In the genomic region with DNA sequence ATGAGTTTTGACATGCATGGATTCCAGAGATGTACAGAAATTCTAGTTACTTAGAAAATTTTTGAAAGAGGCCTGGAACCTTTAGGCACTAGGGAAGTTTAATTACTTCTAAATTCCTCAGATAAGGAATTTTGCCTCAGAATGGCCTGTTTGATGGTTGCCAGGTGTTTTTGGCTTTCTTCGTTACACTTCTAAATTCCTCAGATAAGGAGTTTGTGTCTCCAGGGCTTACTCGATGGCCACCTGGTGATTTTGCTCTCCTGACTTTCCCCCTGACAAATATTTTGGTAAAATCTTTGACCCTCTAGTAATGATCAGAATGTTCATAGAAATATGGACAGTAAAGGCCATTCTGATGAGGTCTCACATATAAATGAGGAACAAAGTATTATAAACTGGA, we compare ENCODE assay signal across 25 cellular contexts.
DNase-seq lines count a peak whose midpoint lies in the region; ATAC-seq and TF ChIP-seq lines count a peak whose summit lies in the region.
"Had no signal": no experiment of that assay in that cellular context is flagged by ENCODE, and none has a peak within 500 bp of the region (broad histone marks: within the 10 kb centered on the region; RNA-seq: fewer than 3 reads in every experiment).

No MANE protein-coding gene starts in this region.

- H3K36me3 ChIP-seq in Caco-2 (ENCODE audit: control insufficient read depth, insufficient read depth, low read length) (no peaks in the 10 kb centered on the region), HUES64 (ENCODE audit: insufficient read depth, low read length) (no peaks in the 10 kb centered on the region)
- H3K36me3 ChIP-seq: BE2C had no signal

- peak overlapping the region; percentile 60; the same call in 1 of the 2 replicates for H3K27ac ChIP-seq in HUES64 (ENCODE audit: low read depth, low read length)

- H3K9me3 Mint-ChIP-seq in Caco-2 (ENCODE audit: unreplicated experiment) (no peaks in the 10 kb centered on the region), mesothelial cell of epicardium (peaks cover 17% of the 10 kb centered on the region)
- H3K9me3 Mint-ChIP-seq: CD8-positive, alpha-beta memory T cell had no signal

- TF ChIP-seq CTCF in Caco-2 (IDR thresholded peaks at IDR 0.05; ENCODE audit: insufficient read depth in 1 of 2, low read depth in 1 of 2, low read length in 1 of 2, severe bottlenecking in 1 of 2, unreplicated experiment in 1 of 2): no peak
- no peak for TF ChIP-seq CTCF in choroid plexus epithelial cell (conservative IDR thresholded peaks at IDR 0.05; ENCODE audit: low read depth, low read length)
- TF ChIP-seq CTCF in mesothelial cell of epicardium (IDR thresholded peaks at IDR 0.05; ENCODE audit: unreplicated experiment): no peak

- H3K27me3 ChIP-seq in Caco-2 (replicated peaks; ENCODE audit: control insufficient read depth, insufficient read depth, low read length) (no peaks in the 10 kb centered on the region), HUES64 (ENCODE audit: insufficient read depth, low read length) (no peaks in the 10 kb centered on the region)
- H3K27me3 ChIP-seq: BE2C had no signal

- H3K9ac ChIP-seq in HUES64 (ENCODE audit: low read depth, low read length): no peak overlapping the region

- CTCF ChIA-PET in Caco-2 (lab: Charles Lee): no interaction called here

- H3K27me3 Mint-ChIP-seq in Caco-2 (ENCODE audit: insufficient read depth, unreplicated experiment) (no peaks in the 10 kb centered on the region), mesothelial cell of epicardium (ENCODE audit: low read depth) (no peaks in the 10 kb centered on the region)

- peaks cover 11% of the 10 kb centered on the region for H3K4me1 Mint-ChIP-seq in Caco-2 (ENCODE audit: low read depth, unreplicated experiment)
- peaks cover 9% of the 10 kb centered on the region for H3K4me1 Mint-ChIP-seq in mesothelial cell of epicardium
- H3K4me1 Mint-ChIP-seq: CD14-positive monocyte; CD8-positive, alpha-beta memory T cell had no signal

- H3K4me3 ChIP-seq in Caco-2 (ENCODE audit: low read depth, low read length) (no peak overlapping the region), HUES64 (ENCODE audit: low read length) (no peak overlapping the region), choroid plexus epithelial cell (ENCODE audit: low read depth, low read length) (no peak overlapping the region)

- DNase-seq in Caco-2: peak; percentile 39 to 46
- DNase-seq in choroid plexus epithelial cell (ENCODE audit: low read depth): peak; percentile 44
- no peak for DNase-seq in mesothelial cell of epicardium (ENCODE audit: low spot score in 2 of 2, unreplicated experiment in 2 of 2)
- DNase-seq in superior temporal gyrus (ENCODE audit: extremely low spot score): no peak
- DNase-seq: 8988T; ACHN; BE2C; Calu3; CD8-positive, alpha-beta memory T cell; DMS79 treated with DMSO at 0.1 percent for 48 hours; IMR-90; KG1; NCI-H1048; NCI-H1417; NCI-H1694; NCI-H2029 treated with DMSO at 0.1 percent for 48 hours; NCI-H526 treated with DMSO at 0.1 percent for 48 hours; SHP77 treated with DMSO at 0.1 percent for 48 hours had no signal

- intact Hi-C loops in Caco-2 (cut with micrococcal nuclease; ENCODE audit: unreplicated experiment): loop anchor here (1.0 to 5.0 kb wide), 2 partner anchors 9 to 78 kb away; no protein-coding TSS in a partner anchor

- H3K27ac Mint-ChIP-seq in Caco-2 (ENCODE audit: unreplicated experiment) (peak overlapping the region; percentile 89), mesothelial cell of epicardium (peak overlapping the region; percentile 76)
- H3K27ac Mint-ChIP-seq: CD14-positive monocyte; CD8-positive, alpha-beta memory T cell had no signal

- peaks cover 59% of the 10 kb centered on the region for H3K4me1 ChIP-seq in Caco-2
- H3K4me1 ChIP-seq in HUES64 (ENCODE audit: insufficient read depth, low read length): peaks cover 30% of the 10 kb centered on the region
- H3K4me1 ChIP-seq: BE2C had no signal

- ATAC-seq in GM21576 (IDR thresholded peaks at IDR 0.05; ENCODE audit: unreplicated experiment) (no peak), HG03025 (IDR thresholded peaks at IDR 0.05; ENCODE audit: low FRiP score, unreplicated experiment) (no peak), HG03280 (IDR thresholded peaks at IDR 0.05; ENCODE audit: unreplicated experiment) (no peak)
- ATAC-seq: HCT116, Panc1 had no signal

- POLR2A ChIA-PET in Caco-2 (lab: Charles Lee): no interaction called here

- WGBS in HUES64: 29% methylated on average over 2 of the region's 2 CpGs

- BruUV-seq in Caco-2 (replicated peaks; lab: Mats Ljungman, UMichigan): no TSS peak

- H3K9me3 ChIP-seq in Caco-2 (no peaks in the 10 kb centered on the region), HUES64 (ENCODE audit: insufficient read depth, low read depth, low read length) (no peaks in the 10 kb centered on the region)
- H3K9me3 ChIP-seq: BE2C had no signal

- H3K4me3 Mint-ChIP-seq in Caco-2 (ENCODE audit: unreplicated experiment) (peak overlapping the region; percentile 30), mesothelial cell of epicardium (no peak overlapping the region)
- H3K4me3 Mint-ChIP-seq: CD14-positive monocyte; CD8-positive, alpha-beta memory T cell had no signal

- H3K36me3 Mint-ChIP-seq in Caco-2 (ENCODE audit: insufficient read depth, unreplicated experiment) (peaks cover 5% of the 10 kb centered on the region), mesothelial cell of epicardium (no peaks in the 10 kb centered on the region)
- H3K36me3 Mint-ChIP-seq: CD14-positive monocyte; CD8-positive, alpha-beta memory T cell had no signal

Comparison
In these comparisons a context has a peak if more than half of its experiments do, and no peak if none do; other contexts are left out.
1. DNase-seq: peak in Caco-2 (2 of 2) and choroid plexus epithelial cell (single experiment); none in mesothelial cell of epicardium (0 of 2) and superior temporal gyrus (single experiment).